9 cellular contexts compared by ENCODE assay signal in genomic region chr3:169430687-169431404, GRCh38.
DNase-seq lines count a peak whose midpoint lies in the region; ATAC-seq and TF ChIP-seq lines count a peak whose summit lies in the region.
"Had no signal": no experiment of that assay in that cellular context is flagged by ENCODE, and none has a peak within 500 bp of the region (broad histone marks: within the 10 kb centered on the region; RNA-seq: fewer than 3 reads in every experiment).

No MANE protein-coding gene starts in this region.

- no peak for TF ChIP-seq POLR2A in prostate gland (IDR thresholded peaks at IDR 0.05)

- no peaks in the 10 kb centered on the region for H3K27me3 ChIP-seq in prostate gland (replicated peaks; ENCODE audit: insufficient read depth)

- WGBS in prostate gland: 23% methylated on average over 3 of the region's 3 CpGs

- H3K27ac ChIP-seq in prostate gland: no peak overlapping the region

- intact Hi-C loops in prostate gland (cut with DNase I): no loop called here

- H3K9me3 ChIP-seq in prostate gland: no peaks in the 10 kb centered on the region

- peak; percentile 64 for ATAC-seq in GM21360 (IDR thresholded peaks at IDR 0.05; ENCODE audit: unreplicated experiment)

- H3K4me1 ChIP-seq in prostate gland (replicated peaks): no peaks in the 10 kb centered on the region

- TF ChIP-seq CTCF in cardiac fibroblast (IDR thresholded peaks at IDR 0.05; ENCODE audit: low read depth, low read length) (no peak), prostate gland (IDR thresholded peaks at IDR 0.05) (no peak)

- H3K4me3 ChIP-seq in Jurkat, Clone E6-1 (ENCODE audit: low read length): no peak overlapping the region
- H3K4me3 ChIP-seq in cardiac fibroblast (replicated peaks in 1 of 2; ENCODE audit: low read depth in 2 of 2, low read length in 2 of 2) (no peak overlapping the region), prostate gland (no peak overlapping the region)

- no peaks in the 10 kb centered on the region for H3K36me3 ChIP-seq in prostate gland

- peak; percentile 55 for DNase-seq in Jurkat, Clone E6-1 (ENCODE audit: low read depth, low spot score)
- DNase-seq in cardiac fibroblast (ENCODE audit: low read depth in 2 of 2) (peak; percentile 61 to 87), prostate gland (ENCODE audit: low spot score) (peak; percentile 55), NCI-H524 treated with DMSO at 0.1 percent for 48 hours (lab: John Stamatoyannopoulos, UW) (no peak), NCI-H2171 treated with DMSO at 0.1 percent for 48 hours (lab: John Stamatoyannopoulos, UW) (no peak), SHP77 (lab: John Stamatoyannopoulos, UW) (no peak)
- DNase-seq in activated CD4-positive, CD25-positive, alpha-beta regulatory T cell (lab: John Stamatoyannopoulos, UW): no peak
- DNase-seq: NCI-H187 treated with DMSO at 0.1 percent for 48 hours had no signal

Comparison
In these comparisons a context has a peak if more than half of its experiments do, and no peak if none do; other contexts are left out.
1. DNase-seq: peak in Jurkat, Clone E6-1 (single experiment), cardiac fibroblast (2 of 2) and prostate gland (single experiment); none in NCI-H524 treated with DMSO at 0.1 percent for 48 hours (single experiment), NCI-H2171 treated with DMSO at 0.1 percent for 48 hours (single experiment), SHP77 (0 of 2) and activated CD4-positive, CD25-positive, alpha-beta regulatory T cell (0 of 4).